ENCODE assay signal across 19 cellular contexts in the genomic region with DNA sequence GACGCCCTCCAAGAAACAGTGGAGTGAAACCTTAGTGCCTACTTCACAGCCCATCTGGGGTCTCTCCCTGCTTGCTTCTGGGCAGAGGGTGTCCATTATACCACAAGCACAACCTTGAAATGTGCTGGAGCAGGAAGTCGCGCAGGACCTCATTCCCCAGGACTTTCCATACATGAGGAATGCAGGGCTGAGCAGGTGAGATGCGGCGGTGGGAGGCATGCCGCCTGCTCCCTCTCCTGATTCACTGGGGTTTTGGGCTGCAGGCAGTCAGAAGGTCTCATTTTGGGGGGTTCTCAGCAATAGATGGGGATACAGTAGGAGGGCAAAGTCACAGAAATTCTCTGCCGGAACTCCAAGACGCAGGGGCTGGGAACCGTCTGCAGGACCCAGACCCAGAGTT. TPM values are rescaled to one million over a fixed set of nuclear protein-coding genes. Genes with fewer than 3 reads are reported as not detected.
DNase-seq lines count a peak whose midpoint lies in the region; ATAC-seq and TF ChIP-seq lines count a peak whose summit lies in the region.
"Had no signal": no experiment of that assay in that cellular context is flagged by ENCODE, and none has a peak within 500 bp of the region (broad histone marks: within the 10 kb centered on the region; RNA-seq: fewer than 3 reads in every experiment).

No MANE protein-coding gene starts in this region.

- H3K36me3 ChIP-seq in Caco-2 (ENCODE audit: control insufficient read depth, insufficient read depth, low read length) = no peaks in the 10 kb centered on the region
- H3K36me3 ChIP-seq in naive thymus-derived CD4-positive, alpha-beta T cell (ENCODE audit: control insufficient read depth in 2 of 3, insufficient read depth in 3 of 3, low read length in 3 of 3) = no peaks in the 10 kb centered on the region
- H3K36me3 ChIP-seq: BLaER1 had no signal

- no peaks in the 10 kb centered on the region for H3K9me3 ChIP-seq in Caco-2
- H3K9me3 ChIP-seq in naive thymus-derived CD4-positive, alpha-beta T cell (ENCODE audit: control insufficient read depth in 2 of 3, low read length in 3 of 3) = no peaks in the 10 kb centered on the region

- H3K27ac Mint-ChIP-seq in Caco-2 (ENCODE audit: unreplicated experiment) = peak overlapping the region; percentile 85
- H3K27ac Mint-ChIP-seq in dendritic cell treated with granulocyte-macrophage colony-stimulating factor and Interleukin-4, amounts not matched to agents 40 ng/mL and 50 ng/mL, for 4 days = peak overlapping the region; percentile 19
- H3K27ac Mint-ChIP-seq in naive thymus-derived CD4-positive, alpha-beta T cell = peak overlapping the region in 5 of 9 donors; percentile 12 to 58 (median 37)
- H3K27ac Mint-ChIP-seq: GM23338 had no signal

- CTCF ChIA-PET in Caco-2 (lab: Charles Lee) = no interaction called here
- CTCF ChIA-PET in naive thymus-derived CD4-positive, alpha-beta T cell (lab: Charles Lee) = no interaction called here

- no TSS peak for BruUV-seq in Caco-2 (replicated peaks; lab: Mats Ljungman, UMichigan)

- peaks cover 47% of the 10 kb centered on the region for H3K4me1 ChIP-seq in Caco-2
- H3K4me1 ChIP-seq in naive thymus-derived CD4-positive, alpha-beta T cell (ENCODE audit: control insufficient read depth in 2 of 2, insufficient read depth in 2 of 2, low read length in 2 of 2) = peaks cover 0 to 4% of the 10 kb centered on the region in 2 donors

- no peaks in the 10 kb centered on the region for H3K27me3 ChIP-seq in Caco-2 (replicated peaks; ENCODE audit: control insufficient read depth, insufficient read depth, low read length)
- H3K27me3 ChIP-seq in naive thymus-derived CD4-positive, alpha-beta T cell (ENCODE audit: control insufficient read depth in 2 of 2, insufficient read depth in 2 of 2, low read length in 2 of 2) = no peaks in the 10 kb centered on the region

- POLR2A ChIA-PET in Caco-2 (lab: Charles Lee) = no interaction called here
- POLR2A ChIA-PET in naive thymus-derived CD4-positive, alpha-beta T cell (lab: Charles Lee) = no interaction called here

- no peak for ATAC-seq in naive thymus-derived CD4-positive, alpha-beta T cell
- ATAC-seq: GM23338, HepG2 had no signal

- H3K27me3 Mint-ChIP-seq in Caco-2 (ENCODE audit: insufficient read depth, unreplicated experiment) = no peaks in the 10 kb centered on the region
- peaks cover 28% of the 10 kb centered on the region for H3K27me3 Mint-ChIP-seq in dendritic cell treated with granulocyte-macrophage colony-stimulating factor and Interleukin-4, amounts not matched to agents 40 ng/mL and 50 ng/mL, for 4 days
- peaks cover 0 to 26% (median 0%) of the 10 kb centered on the region in 5 donors for H3K27me3 Mint-ChIP-seq in naive thymus-derived CD4-positive, alpha-beta T cell

- no peaks in the 10 kb centered on the region for H3K9me3 Mint-ChIP-seq in Caco-2 (ENCODE audit: unreplicated experiment)
- no peaks in the 10 kb centered on the region for H3K9me3 Mint-ChIP-seq in dendritic cell treated with granulocyte-macrophage colony-stimulating factor and Interleukin-4, amounts not matched to agents 40 ng/mL and 50 ng/mL, for 4 days
- peaks cover 0 to 3% (median 0%) of the 10 kb centered on the region in 11 donors for H3K9me3 Mint-ChIP-seq in naive thymus-derived CD4-positive, alpha-beta T cell
- H3K9me3 Mint-ChIP-seq: CD8-positive, alpha-beta memory T cell had no signal

- H3K4me3 Mint-ChIP-seq in Caco-2 (ENCODE audit: unreplicated experiment) = peak overlapping the region; percentile 23
- no peak overlapping the region for H3K4me3 Mint-ChIP-seq in dendritic cell treated with granulocyte-macrophage colony-stimulating factor and Interleukin-4, amounts not matched to agents 40 ng/mL and 50 ng/mL, for 4 days
- no peak overlapping the region for H3K4me3 Mint-ChIP-seq in naive thymus-derived CD4-positive, alpha-beta T cell
- H3K4me3 Mint-ChIP-seq: CD8-positive, alpha-beta memory T cell; GM23338 had no signal

- no peak overlapping the region for H3K4me3 ChIP-seq in Caco-2 (ENCODE audit: low read depth, low read length)
- H3K4me3 ChIP-seq in naive thymus-derived CD4-positive, alpha-beta T cell (ENCODE audit: low read length) = no peak overlapping the region
- H3K4me3 ChIP-seq: BLaER1, GM23338 had no signal

- intact Hi-C loops in Caco-2 (cut with micrococcal nuclease; ENCODE audit: unreplicated experiment) (no loop called here), posterior vena cava (cut with DNase I) (no loop called here)
- intact Hi-C loops in dendritic cell treated with granulocyte-macrophage colony-stimulating factor and Interleukin-4, amounts not matched to agents 40 ng/mL and 50 ng/mL, for 4 days (cut with micrococcal nuclease) = loop anchor here (5.0 kb wide), 1 partner anchor 33 kb away; no protein-coding TSS in a partner anchor
- intact Hi-C loops in naive thymus-derived CD4-positive, alpha-beta T cell (cut with micrococcal nuclease) = no loop called here

- no peak overlapping the region for H3K27ac ChIP-seq in naive thymus-derived CD4-positive, alpha-beta T cell (ENCODE audit: low read depth, low read length)
- H3K27ac ChIP-seq: BLaER1 had no signal

- peaks cover 9% of the 10 kb centered on the region for H3K36me3 Mint-ChIP-seq in Caco-2 (ENCODE audit: insufficient read depth, unreplicated experiment)
- no peaks in the 10 kb centered on the region for H3K36me3 Mint-ChIP-seq in dendritic cell treated with granulocyte-macrophage colony-stimulating factor and Interleukin-4, amounts not matched to agents 40 ng/mL and 50 ng/mL, for 4 days (ENCODE audit: low read depth)
- H3K36me3 Mint-ChIP-seq in naive thymus-derived CD4-positive, alpha-beta T cell = no peaks in the 10 kb centered on the region
- H3K36me3 Mint-ChIP-seq: CD8-positive, alpha-beta memory T cell had no signal

- no peak for TF ChIP-seq CTCF in Caco-2 (IDR thresholded peaks at IDR 0.05; ENCODE audit: insufficient read depth in 1 of 2, low read depth in 1 of 2, low read length in 1 of 2, severe bottlenecking in 1 of 2, unreplicated experiment in 1 of 2)

- peaks cover 20% of the 10 kb centered on the region for H3K4me1 Mint-ChIP-seq in Caco-2 (ENCODE audit: low read depth, unreplicated experiment)
- H3K4me1 Mint-ChIP-seq in dendritic cell treated with granulocyte-macrophage colony-stimulating factor and Interleukin-4, amounts not matched to agents 40 ng/mL and 50 ng/mL, for 4 days (ENCODE audit: low read depth) = peaks cover 62% of the 10 kb centered on the region
- peaks cover 5 to 54% (median 37%) of the 10 kb centered on the region in 7 donors for H3K4me1 Mint-ChIP-seq in naive thymus-derived CD4-positive, alpha-beta T cell

- DNase-seq in Caco-2 (no peak), posterior vena cava (ENCODE audit: low spot score) (peak; percentile 45), NCI-H128 (lab: John Stamatoyannopoulos, UW; ENCODE audit: unreplicated experiment) (no peak), GDM1 (lab: John Stamatoyannopoulos, UW) (no peak), amniotic stem cell (lab: John Stamatoyannopoulos, UW) (no peak)
- DNase-seq in naive thymus-derived CD4-positive, alpha-beta T cell = no peak
- DNase-seq in activated CD4-positive, CD25-positive, alpha-beta regulatory T cell (lab: John Stamatoyannopoulos, UW) = no peak
- DNase-seq: 8988T, COR-L47, DMS79, GF-D8, H7, KG1 had no signal

RNA-seq across cellular contexts. Expression of gene UMODL1, which starts 15.7 kb away (rescaled TPM):
- 0.20 and 0.21 TPM in 2 replicates for total RNA-seq in Caco-2 (2022)
- total RNA-seq in naive thymus-derived CD4-positive, alpha-beta T cell = 1 to 10 TPM in 2 of 5 experiments, under 1 TPM in 2, not detected in 1; 0.34 to 1.7 (median 1.1) TPM
- polyA plus RNA-seq in naive thymus-derived CD4-positive, alpha-beta T cell = under 1 TPM; 0.11 to 0.14 TPM
- total RNA-seq in posterior vena cava = not detected
- total RNA-seq: A673, GM23338, HepG2 had no signal
- polyA plus RNA-seq: CD8-positive, alpha-beta memory T cell; GM23338; HepG2 had no signal

RNA-seq across cellular contexts. Expression of gene ZBTB21, which starts 45.3 kb away (rescaled TPM):
- total RNA-seq in Caco-2 (2022) (21.4 and 23.3 TPM in 2 replicates), posterior vena cava (10 to 100 TPM; 12.6 to 25.6 TPM)
- total RNA-seq in naive thymus-derived CD4-positive, alpha-beta T cell = 100 to 1,000 TPM in 2 of 5 experiments, 10 to 100 TPM in 3; 16.8 to 137 (median 25.2) TPM
- 1 to 10 TPM; 4.3 to 9.7 TPM for polyA plus RNA-seq in naive thymus-derived CD4-positive, alpha-beta T cell

Comparison
In these comparisons a context has a peak if more than half of its experiments do, and no peak if none do; other contexts are left out.
1. H3K27ac Mint-ChIP-seq: peak in every context shown above with its lines; median percentile 85 in Caco-2; 37 in naive thymus-derived CD4-positive, alpha-beta T cell; 19 in dendritic cell treated with granulocyte-macrophage colony-stimulating factor and Interleukin-4, amounts not matched to agents 40 ng/mL and 50 ng/mL, for 4 days.